Comparison of ENCODE assay signal across 11 cellular contexts in genomic region chr7:55903985-55904759, GRCh38. TPM values are rescaled to one million over a fixed set of nuclear protein-coding genes. Genes with fewer than 3 reads are reported as not detected.
A peak's percentile ranks its signal among the peaks of the same experiment; 100 is the strongest.
DNase-seq lines count a peak whose midpoint lies in the region; ATAC-seq and TF ChIP-seq lines count a peak whose summit lies in the region.
"Had no signal": no experiment of that assay in that cellular context is flagged by ENCODE, and none has a peak within 500 bp of the region (broad histone marks: within the 10 kb centered on the region; RNA-seq: fewer than 3 reads in every experiment).

No MANE protein-coding gene starts in this region.

- DNase-seq in NOMO-1 treated with dmso at 0.1 percent for 144 hours (lab: John Stamatoyannopoulos, UW; ENCODE audit: unreplicated experiment) (peak; percentile 7), NCI-H1694 (lab: John Stamatoyannopoulos, UW) (no peak), activated gamma-delta T cell (lab: John Stamatoyannopoulos, UW) (no peak), tibial artery (no peak), HT-29 (ENCODE audit: low spot score) (no peak)
- DNase-seq: activated T-cell treated with anti-CD3 and anti-CD28 coated beads, Interleukin-2, amount 50 U/mL, for 48 hours; CD4-positive, CD25-positive, alpha-beta regulatory T cell; NCI-H187 had no signal

- H3K9me3 ChIP-seq in tibial artery: no peaks in the 10 kb centered on the region

- intact Hi-C loops in tibial artery (cut with DNase I; ENCODE audit: low total_unique reads): no loop called here

- TF ChIP-seq CTCF in tibial artery (IDR thresholded peaks at IDR 0.05): no peak

- no peaks in the 10 kb centered on the region for H3K27me3 ChIP-seq in tibial artery

- H3K27ac ChIP-seq in tibial artery: no peak overlapping the region

- H3K4me1 ChIP-seq in tibial artery: no peaks in the 10 kb centered on the region

- no peak overlapping the region for H3K4me3 ChIP-seq in tibial artery

- ATAC-seq in GM18519 (IDR thresholded peaks at IDR 0.05; ENCODE audit: low FRiP score, unreplicated experiment) (peak; percentile 98), GM21367 (IDR thresholded peaks at IDR 0.05; ENCODE audit: unreplicated experiment) (peak; percentile 91), HG03025 (IDR thresholded peaks at IDR 0.05; ENCODE audit: low FRiP score, unreplicated experiment) (peak; percentile 92)

- H3K36me3 ChIP-seq in tibial artery: peaks cover 4 to 17% (median 8%) of the 10 kb centered on the region in 3 donors

RNA-seq across cellular contexts. Expression of gene ZNF713, which starts 16.9 kb away (rescaled TPM):
- 0.08 and 1.0 TPM in 2 replicates for total RNA-seq in HT-29 (2014; rRNA removed; shearing (Covaris generic))

RNA-seq across cellular contexts. Expression of gene SEPTIN14, which starts 41.6 kb away (rescaled TPM):
- not detected in 2 replicates for total RNA-seq in HT-29 (2014; rRNA removed; shearing (Covaris generic))
- total RNA-seq: CD4-positive, CD25-positive, alpha-beta regulatory T cell had no signal

RNA-seq across cellular contexts. Expression of gene MRPS17, which starts 47.5 kb away (rescaled TPM):
- 19.5 and 20.3 TPM in 2 replicates for total RNA-seq in HT-29 (2014; rRNA removed; shearing (Covaris generic))
